ENCODE assay signal across 8 cellular contexts in genomic region chr3:57079221-57079831, GRCh38. TPM values are rescaled to one million over a fixed set of nuclear protein-coding genes. Genes with fewer than 3 reads are reported as not detected.
DNase-seq lines count a peak whose midpoint lies in the region; TF ChIP-seq lines count a peak whose summit lies in the region.

No MANE protein-coding gene starts in this region.

- H3K9ac ChIP-seq in Karpas-422 (ENCODE audit: low read length), result no peak overlapping the region

- DNase-seq in activated T-cell treated with anti-CD3 and anti-CD28 coated beads for 48 hours (ENCODE audit: low read depth), result peak; percentile 18
- no peak for DNase-seq in activated T-cell treated with anti-CD3 and anti-CD28 coated beads, Interleukin-2, amount 50 U/mL, for 48 hours
- peak; percentile 10 for DNase-seq in NCI-H774 (lab: John Stamatoyannopoulos, UW)
- no peak for DNase-seq in coronary artery (ENCODE audit: low spot score)
- DNase-seq in lung microvascular endothelial cell (ENCODE audit: low read depth in 2 of 2), result peak; percentile 23 to 51
- peak; percentile 33 to 69 for DNase-seq in tibial artery
- DNase-seq in activated CD8-positive, alpha-beta memory T cell treated with anti-CD3 and anti-CD28 coated beads for 24 hours, result no peak
- no peak for DNase-seq in Karpas-422

- H3K4me2 ChIP-seq in Karpas-422 (ENCODE audit: low read depth, low read length, poor library complexity, severe bottlenecking), result no peak overlapping the region

- no peaks in the 10 kb centered on the region for H4K20me1 ChIP-seq in Karpas-422 (ENCODE audit: insufficient read depth, low read depth, low read length)

- H3K36me3 ChIP-seq in tibial artery, result no peaks in the 10 kb centered on the region
- no peaks in the 10 kb centered on the region for H3K36me3 ChIP-seq in Karpas-422 (ENCODE audit: insufficient read depth, low read length)

- peak overlapping the region in 1 of 2 donors; percentile 33 for H3K27ac ChIP-seq in coronary artery
- H3K27ac ChIP-seq in tibial artery, result peak overlapping the region; percentile 51 to 55
- H3K27ac ChIP-seq in Karpas-422 (ENCODE audit: low read length), result no peak overlapping the region

- intact Hi-C loops in tibial artery (cut with DNase I; ENCODE audit: low total_unique reads), result loop anchor here (10.0 kb wide), 1 partner anchor 85 kb away; no protein-coding TSS in a partner anchor

- peak overlapping the region; percentile 88 for H3K4me3 ChIP-seq in coronary artery
- peak overlapping the region; percentile 67 to 78 for H3K4me3 ChIP-seq in tibial artery
- H3K4me3 ChIP-seq in Karpas-422 (ENCODE audit: low read length), result no peak overlapping the region

- no peaks in the 10 kb centered on the region for H3K79me2 ChIP-seq in Karpas-422 (ENCODE audit: low read length)

- H3K9me3 ChIP-seq in tibial artery (no peaks in the 10 kb centered on the region), Karpas-422 (ENCODE audit: low read length) (no peaks in the 10 kb centered on the region)

- no peaks in the 10 kb centered on the region for H3K27me3 ChIP-seq in tibial artery
- H3K27me3 ChIP-seq in Karpas-422 (ENCODE audit: low read length), result no peaks in the 10 kb centered on the region

- H2AFZ ChIP-seq in Karpas-422 (ENCODE audit: low read length), result no peak overlapping the region

- TF ChIP-seq CTCF in coronary artery (IDR thresholded peaks at IDR 0.05), result no peak
- TF ChIP-seq CTCF in tibial artery (IDR thresholded peaks at IDR 0.05), result no peak

- H3K9me2 ChIP-seq in Karpas-422 (replicated peaks; ENCODE audit: insufficient read depth, low read length), result no peaks in the 10 kb centered on the region

- H3K4me1 ChIP-seq in tibial artery (peaks cover 0 to 21% (median 6%) of the 10 kb centered on the region in 4 donors), Karpas-422 (ENCODE audit: low read length) (peaks cover 13% of the 10 kb centered on the region)

RNA-seq across cellular contexts. Expression of gene SPATA12, which starts 18.9 kb away (rescaled TPM):
- total RNA-seq in lung microvascular endothelial cell, result 0.44 TPM in 1 of 2 replicates, not detected in the other
- 3.2 and 3.9 TPM in 2 replicates for total RNA-seq in Karpas-422 (2014; rRNA removed; shearing (Covaris generic); ENCODE audit: low replicate concordance)

Comparison
In these comparisons a context has a peak if more than half of its experiments do, and no peak if none do; other contexts are left out.
1. DNase-seq: peak in activated T-cell treated with anti-CD3 and anti-CD28 coated beads for 48 hours (single experiment), NCI-H774 (single experiment), lung microvascular endothelial cell (2 of 2) and tibial artery (2 of 2); none in activated T-cell treated with anti-CD3 and anti-CD28 coated beads, Interleukin-2, amount 50 U/mL, for 48 hours (0 of 2), coronary artery (single experiment), activated CD8-positive, alpha-beta memory T cell treated with anti-CD3 and anti-CD28 coated beads for 24 hours (single experiment) and Karpas-422 (single experiment).